Comparison of ENCODE assay signal across 8 cellular contexts in the genomic region with DNA sequence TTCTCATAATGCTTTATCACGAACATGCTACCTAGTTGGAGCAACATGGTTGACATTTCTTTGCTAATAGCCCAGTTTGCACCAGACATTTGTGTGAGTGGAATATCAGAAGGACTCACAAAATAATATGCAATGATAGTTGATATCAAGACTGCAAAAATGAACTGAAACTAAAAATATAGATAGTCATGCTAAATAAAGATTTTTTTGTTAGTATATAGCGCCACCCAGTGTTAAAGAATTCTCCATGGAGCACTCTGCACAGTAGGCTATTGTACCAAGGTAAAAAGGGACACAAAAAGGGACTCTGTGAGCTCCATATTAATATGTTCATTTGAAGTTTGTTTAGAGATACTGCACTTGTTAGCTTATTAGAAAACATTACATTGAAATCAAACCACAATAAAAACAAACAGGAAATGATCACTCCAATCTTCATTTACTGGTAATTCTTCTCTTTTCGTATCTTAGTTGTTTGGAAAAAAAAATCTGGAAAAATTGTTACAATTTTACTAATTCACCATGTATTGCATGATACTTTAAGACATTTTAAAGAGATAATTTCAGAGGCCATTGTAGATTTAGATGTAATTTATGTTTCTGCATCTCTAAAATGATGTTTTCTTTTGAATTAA.
DNase-seq lines count a peak whose midpoint lies in the region; ATAC-seq and TF ChIP-seq lines count a peak whose summit lies in the region.

No MANE protein-coding gene starts in this region.

- H2AFZ ChIP-seq in OCI-LY3 (ENCODE audit: low read depth, low read length) (0 out of 2 replicates have a peak overlapping the region, but pooled peaks have one; percentile 40), neural cell (ENCODE audit: low read depth, low read length) (no peak overlapping the region)

- no peaks in the 10 kb centered on the region for H3K36me3 Mint-ChIP-seq in Caco-2 (ENCODE audit: insufficient read depth, unreplicated experiment)
- no peaks in the 10 kb centered on the region for H3K36me3 Mint-ChIP-seq in endodermal cell (ENCODE audit: low read depth)

- intact Hi-C loops in Caco-2 (cut with micrococcal nuclease; ENCODE audit: unreplicated experiment), result loop anchor here (2.0 to 10.0 kb wide), 3 partner anchors 85 to 969 kb away; no protein-coding TSS in a partner anchor

- H3K9me3 Mint-ChIP-seq in Caco-2 (ENCODE audit: unreplicated experiment), result no peaks in the 10 kb centered on the region
- H3K9me3 Mint-ChIP-seq in endodermal cell, result no peaks in the 10 kb centered on the region

- H3K27me3 ChIP-seq in Caco-2 (replicated peaks; ENCODE audit: control insufficient read depth, insufficient read depth, low read length), result no peaks in the 10 kb centered on the region
- no peaks in the 10 kb centered on the region for H3K27me3 ChIP-seq in OCI-LY3 (ENCODE audit: low read depth, low read length)
- H3K27me3 ChIP-seq in endodermal cell (ENCODE audit: control insufficient read depth, insufficient read depth, low read length, poor library complexity, severe bottlenecking), result no peaks in the 10 kb centered on the region
- no peaks in the 10 kb centered on the region for H3K27me3 ChIP-seq in neural cell (ENCODE audit: insufficient read depth, low read depth, low read length)

- H3K9me2 ChIP-seq in neural cell (ENCODE audit: insufficient read depth, low read length), result no peaks in the 10 kb centered on the region

- H3K27ac ChIP-seq in OCI-LY3 (ENCODE audit: low read length) (no peak overlapping the region), endodermal cell (ENCODE audit: low read depth, low read length) (no peak overlapping the region), neural cell (ENCODE audit: low read length) (no peak overlapping the region)

- no peaks in the 10 kb centered on the region for H4K20me1 ChIP-seq in OCI-LY3 (ENCODE audit: insufficient read depth, low read length)
- no peaks in the 10 kb centered on the region for H4K20me1 ChIP-seq in neural cell (ENCODE audit: insufficient read depth)

- peak; percentile 87 for TF ChIP-seq RAD21 in neural cell (conservative IDR thresholded peaks at IDR 0.05)

- H3K36me3 ChIP-seq in Caco-2 (ENCODE audit: control insufficient read depth, insufficient read depth, low read length), result no peaks in the 10 kb centered on the region
- H3K36me3 ChIP-seq in OCI-LY3 (replicated peaks; ENCODE audit: low read depth, low read length), result no peaks in the 10 kb centered on the region
- no peaks in the 10 kb centered on the region for H3K36me3 ChIP-seq in endodermal cell (ENCODE audit: control insufficient read depth, insufficient read depth, low read length)
- no peaks in the 10 kb centered on the region for H3K36me3 ChIP-seq in neural cell (ENCODE audit: insufficient read depth, low read length)

- H3K27me3 Mint-ChIP-seq in Caco-2 (ENCODE audit: insufficient read depth, unreplicated experiment) (no peaks in the 10 kb centered on the region), endodermal cell (ENCODE audit: insufficient read depth) (no peaks in the 10 kb centered on the region)

- H3K27ac Mint-ChIP-seq in Caco-2 (ENCODE audit: unreplicated experiment) (no peak overlapping the region), endodermal cell (no peak overlapping the region)

- 0 to 66% methylated on average over 1 to 3 of the region's 3 CpGs for WGBS in endodermal cell (ENCODE audit: insufficient coverage in 1 of 2, insufficient read length in 1 of 2), 2 experiments

- H3K9me3 ChIP-seq in Caco-2 (no peaks in the 10 kb centered on the region), OCI-LY3 (ENCODE audit: insufficient read depth, low read length) (no peaks in the 10 kb centered on the region), endodermal cell (ENCODE audit: control insufficient read depth, low read length) (no peaks in the 10 kb centered on the region), neural cell (ENCODE audit: low read length) (no peaks in the 10 kb centered on the region)

- H3K9ac ChIP-seq in OCI-LY3 (ENCODE audit: low read length), result peak overlapping the region; percentile 16; the same call in 1 of the 2 replicates
- H3K9ac ChIP-seq in endodermal cell (ENCODE audit: extremely low read depth, low read length, poor library complexity, severe bottlenecking), result no peak overlapping the region
- H3K9ac ChIP-seq in neural cell (ENCODE audit: low read length), result no peak overlapping the region

- BruUV-seq in Caco-2 (replicated peaks; lab: Mats Ljungman, UMichigan), result no TSS peak

- H3K4me3 ChIP-seq in Caco-2 (ENCODE audit: low read depth, low read length), result no peak overlapping the region
- H3K4me3 ChIP-seq in OCI-LY3 (ENCODE audit: low read length), result peak overlapping the region; percentile 72
- H3K4me3 ChIP-seq in endodermal cell (ENCODE audit: low read length), result no peak overlapping the region
- no peak overlapping the region for H3K4me3 ChIP-seq in neural cell (ENCODE audit: low read length)

- POLR2A ChIA-PET in Caco-2 (lab: Charles Lee), result no interaction called here

- ATAC-seq in HG03565 (IDR thresholded peaks at IDR 0.05; ENCODE audit: unreplicated experiment), result peak; percentile 61
- no peak for ATAC-seq in HG03521 (IDR thresholded peaks at IDR 0.05; ENCODE audit: unreplicated experiment)

- DNase-seq in Caco-2 (peak in 1 of 2 experiments; percentile 43), endodermal cell (no peak)
- DNase-seq in stimulated activated CD4-positive, alpha-beta T cell treated with anti-CD3 and anti-CD28 coated beads, Interleukin-2, amount 100 ng/mL, for 48 hours, result no peak
- no peak for DNase-seq in activated CD4-positive, alpha-beta T cell treated with anti-CD3 and anti-CD28 coated beads for 4 hours

- TF ChIP-seq CTCF in Caco-2 (IDR thresholded peaks at IDR 0.05; ENCODE audit: insufficient read depth in 1 of 2, low read depth in 1 of 2, low read length in 1 of 2, severe bottlenecking in 1 of 2, unreplicated experiment in 1 of 2) (peak; percentile 37 to 62), OCI-LY3 (IDR thresholded peaks at IDR 0.05; ENCODE audit: low read depth, low read length) (peak; percentile 86), endodermal cell (conservative IDR thresholded peaks at IDR 0.05) (peak; percentile 89), neural cell (IDR thresholded peaks at IDR 0.05; ENCODE audit: poor library complexity, severe bottlenecking) (peak; percentile 81)

- CTCF ChIA-PET in Caco-2 (lab: Charles Lee), result no interaction called here

- no peaks in the 10 kb centered on the region for H3F3A ChIP-seq in neural cell (ENCODE audit: insufficient read depth, low read length, poor library complexity, severe bottlenecking)

- H3K4me2 ChIP-seq in OCI-LY3 (ENCODE audit: low read length), result peak overlapping the region; percentile 75
- H3K4me2 ChIP-seq in neural cell (ENCODE audit: low read length), result no peak overlapping the region

- H3K4me1 Mint-ChIP-seq in Caco-2 (ENCODE audit: low read depth, unreplicated experiment), result no peaks in the 10 kb centered on the region
- no peaks in the 10 kb centered on the region for H3K4me1 Mint-ChIP-seq in endodermal cell

- H3K4me3 Mint-ChIP-seq in Caco-2 (ENCODE audit: unreplicated experiment) (no peak overlapping the region), endodermal cell (no peak overlapping the region)

- H3K79me2 ChIP-seq in OCI-LY3 (ENCODE audit: low read length) (no peaks in the 10 kb centered on the region), neural cell (replicated peaks; ENCODE audit: insufficient read depth, low read length) (no peaks in the 10 kb centered on the region)

- H3K4me1 ChIP-seq in Caco-2 (no peaks in the 10 kb centered on the region), OCI-LY3 (ENCODE audit: low read length) (peaks cover 4% of the 10 kb centered on the region), endodermal cell (ENCODE audit: control insufficient read depth, insufficient read depth, low read length) (no peaks in the 10 kb centered on the region)

- no peak for TF ChIP-seq EP300 in neural cell (conservative IDR thresholded peaks at IDR 0.05; ENCODE audit: poor library complexity, severe bottlenecking)

TF ChIP-seq in neural cell, 6 proteins besides CTCF, POLR2A, EP300 and RAD21:
- peak; percentile 82 for TF ChIP-seq SMC3 (conservative IDR thresholded peaks at IDR 0.05; ENCODE audit: poor library complexity)
- no peak for TF ChIP-seq TAF1 (IDR thresholded peaks at IDR 0.05; ENCODE audit: low read depth)
